1 cellular context compared by ENCODE assay signal in genomic region chr5:180370861-180371641, GRCh38.
TF ChIP-seq lines count a peak whose summit lies in the region.

No MANE protein-coding gene starts in this region.

TF ChIP-seq in K562, 482 proteins besides CTCF, POLR2A, EP300 and RAD21:
- TF ChIP-seq TFAP4 (CRISPR knock-in tag; IDR thresholded peaks at IDR 0.05; ENCODE audit: borderline replicate concordance) = 0 out of 2 replicates have a peak, but pooled peaks have one; percentile 51
- no peak for TF ChIP-seq HNRNPLL (IDR thresholded peaks at IDR 0.05; ENCODE audit: low read depth, low read length, poor library complexity, severe bottlenecking)
- no peak for TF ChIP-seq TAF1 (IDR thresholded peaks at IDR 0.05; ENCODE audit: control insufficient read depth, extremely low read depth, insufficient read depth, low read length, severe bottlenecking)
- no peak for TF ChIP-seq ETS1 (conservative IDR thresholded peaks at IDR 0.05; ENCODE audit: control insufficient read depth, low read depth, low read length)
- TF ChIP-seq KDM4B (IDR thresholded peaks at IDR 0.05; ENCODE audit: borderline replicate concordance in 2 of 2, low read depth in 1 of 2) = no peak
- no peak for TF ChIP-seq PRMT5 (CRISPR knock-in tag; IDR thresholded peaks at IDR 0.05)
- TF ChIP-seq ZNF121 (CRISPR knock-in tag; conservative IDR thresholded peaks at IDR 0.05) = no peak
